Comparison of ENCODE assay signal across 15 cellular contexts in genomic region chr11:65165847-65166317, GRCh38. TPM values are rescaled to one million over a fixed set of nuclear protein-coding genes. Genes with fewer than 3 reads are reported as not detected.
A peak's percentile ranks its signal among the peaks of the same experiment; 100 is the strongest.
DNase-seq lines count a peak whose midpoint lies in the region; TF ChIP-seq lines count a peak whose summit lies in the region.
"Had no signal": no experiment of that assay in that cellular context is flagged by ENCODE, and none has a peak within 500 bp of the region (broad histone marks: within the 10 kb centered on the region; RNA-seq: fewer than 3 reads in every experiment).

No MANE protein-coding gene starts in this region.

- 41 to 42% methylated on average over 22 of the region's 22 CpGs for WGBS in esophagus squamous epithelium, 2 donors

- no peaks in the 10 kb centered on the region for H3K9me3 Mint-ChIP-seq in neural progenitor cell
- H3K9me3 Mint-ChIP-seq: activated naive CD8-positive, alpha-beta T cell treated with anti-CD3 and anti-CD28 coated beads, Interleukin-2, amount 10 ng/mL, durations not matched to agents 7 days and 5 days had no signal

- peaks cover 3% of the 10 kb centered on the region for H3F3A ChIP-seq in neural progenitor cell (ENCODE audit: low read depth)

- H3K4me1 Mint-ChIP-seq in neural progenitor cell: peaks cover 5% of the 10 kb centered on the region

- H3K79me2 ChIP-seq in neural progenitor cell (ENCODE audit: low read depth): no peaks in the 10 kb centered on the region

- H3K4me3 ChIP-seq in esophagus squamous epithelium (peak overlapping the region; percentile 10 to 33 (median 24)), neural progenitor cell (no peak overlapping the region), uterus (peak overlapping the region in 1 of 2 donors; percentile 19)
- H3K4me3 ChIP-seq: lung had no signal

- no peaks in the 10 kb centered on the region for H3K36me3 Mint-ChIP-seq in neural progenitor cell
- H3K36me3 Mint-ChIP-seq: activated naive CD8-positive, alpha-beta T cell treated with anti-CD3 and anti-CD28 coated beads, Interleukin-2, amount 10 ng/mL, durations not matched to agents 7 days and 5 days had no signal

- TF ChIP-seq CTCF in esophagus squamous epithelium (IDR thresholded peaks at IDR 0.05) (no peak), neural progenitor cell (IDR thresholded peaks at IDR 0.05) (no peak), uterus (IDR thresholded peaks at IDR 0.05) (no peak)

- H4K20me1 ChIP-seq in neural progenitor cell (ENCODE audit: low read depth): no peaks in the 10 kb centered on the region

- H3K27me3 Mint-ChIP-seq in neural progenitor cell (ENCODE audit: insufficient read depth, low read depth): peaks cover 3% of the 10 kb centered on the region

- H3K36me3 ChIP-seq in esophagus squamous epithelium (no peaks in the 10 kb centered on the region), neural progenitor cell (no peaks in the 10 kb centered on the region), uterus (no peaks in the 10 kb centered on the region)

- TF ChIP-seq POLR2A in esophagus squamous epithelium (IDR thresholded peaks at IDR 0.05) (no peak), uterus (IDR thresholded peaks at IDR 0.05) (no peak)

- H3K4me2 ChIP-seq in neural progenitor cell: no peak overlapping the region

- intact Hi-C loops in esophagus squamous epithelium (cut with DNase I): no loop called here
- intact Hi-C loops in uterus (cut with DNase I; ENCODE audit: low total_unique reads): no loop called here

- H3K27ac ChIP-seq in esophagus squamous epithelium (peak overlapping the region in 2 of 4 donors; percentile 16 to 36), neural progenitor cell (no peak overlapping the region), uterus (peak overlapping the region; percentile 10 to 49)
- H3K27ac ChIP-seq: 22Rv1, HL-60 had no signal

- H3K27me3 ChIP-seq in esophagus squamous epithelium (peaks cover 0 to 2% (median 0%) of the 10 kb centered on the region in 4 donors), neural progenitor cell (no peaks in the 10 kb centered on the region), uterus (no peaks in the 10 kb centered on the region)

- peak overlapping the region; percentile 2 for H3K27ac Mint-ChIP-seq in neural progenitor cell
- H3K27ac Mint-ChIP-seq: activated naive CD8-positive, alpha-beta T cell treated with anti-CD3 and anti-CD28 coated beads, Interleukin-2, amount 10 ng/mL, durations not matched to agents 7 days and 5 days had no signal

- H2AFZ ChIP-seq in neural progenitor cell (replicated peaks): peak overlapping the region; percentile 59

- H3K9ac ChIP-seq in neural progenitor cell: no peak overlapping the region

- peak; percentile 10 for DNase-seq in DMS153 treated with DMSO at 0.1 percent for 48 hours (lab: John Stamatoyannopoulos, UW; ENCODE audit: unreplicated experiment)
- no peak for DNase-seq in DMS153 (lab: John Stamatoyannopoulos, UW)
- no peak for DNase-seq in esophagus squamous epithelium (lab: John Stamatoyannopoulos, UW)
- no peak for DNase-seq in neural progenitor cell (ENCODE audit: low spot score)
- no peak for DNase-seq in uterus
- no peak for DNase-seq in SIG-M5 treated with dmso at 0.1 percent for 504 hours (lab: John Stamatoyannopoulos, UW; ENCODE audit: unreplicated experiment)
- no peak for DNase-seq in activated CD4-positive, alpha-beta T cell treated with anti-CD3 and anti-CD28 coated beads, Interleukin-2, amount 50 U/mL, for 48 hours
- no peak for DNase-seq in activated CD8-positive, alpha-beta memory T cell treated with anti-CD3 and anti-CD28 coated beads for 24 hours
- DNase-seq: activated naive CD8-positive, alpha-beta T cell treated with anti-CD3 and anti-CD28 coated beads, Interleukin-2, amount 10 ng/mL, durations not matched to agents 7 days and 5 days; NCI-H446 treated with DMSO at 0.1 percent for 48 hours had no signal

- no peak overlapping the region for H3K4me3 Mint-ChIP-seq in neural progenitor cell
- H3K4me3 Mint-ChIP-seq: activated naive CD8-positive, alpha-beta T cell treated with anti-CD3 and anti-CD28 coated beads, Interleukin-2, amount 10 ng/mL, durations not matched to agents 7 days and 5 days had no signal

- H3K4me1 ChIP-seq in esophagus squamous epithelium (peaks cover 0 to 6% (median 4%) of the 10 kb centered on the region in 3 donors), neural progenitor cell (no peaks in the 10 kb centered on the region), uterus (no peaks in the 10 kb centered on the region)

- no peaks in the 10 kb centered on the region for H3K9me3 ChIP-seq in esophagus squamous epithelium
- H3K9me3 ChIP-seq in neural progenitor cell (ENCODE audit: low read depth): no peaks in the 10 kb centered on the region
- H3K9me3 ChIP-seq in uterus: no peaks in the 10 kb centered on the region

RNA-seq across cellular contexts. Expression of gene SPDYC, which starts 4.2 kb away (rescaled TPM):
- not detected for total RNA-seq in esophagus squamous epithelium
- not detected in 2 replicates for total RNA-seq in neural progenitor cell (ENCODE audit: low replicate concordance)
- total RNA-seq in uterus: not detected
- total RNA-seq: activated naive CD8-positive, alpha-beta T cell treated with anti-CD3 and anti-CD28 coated beads, Interleukin-2, amount 10 ng/mL, durations not matched to agents 7 days and 5 days; lung; subcutaneous adipose tissue; T-helper 2 cell treated with Interferon-gamma antibody and Interleukin-4, amounts not matched to agents 100 ng/mL and 5 ng/mL, for 36 hours had no signal

RNA-seq across cellular contexts. Expression of gene CAPN1, which starts 15.8 kb away (rescaled TPM):
- total RNA-seq in esophagus squamous epithelium: 100 to 1,000 TPM; 225 to 696 (median 354) TPM
- 24.3 and 57.3 TPM in 2 replicates for total RNA-seq in neural progenitor cell (ENCODE audit: low replicate concordance)
- total RNA-seq in uterus: 100 to 1,000 TPM; 122 to 174 (median 157) TPM

RNA-seq across cellular contexts. Expression of gene SYVN1, which starts 31.6 kb away (rescaled TPM):
- total RNA-seq in esophagus squamous epithelium: 10 to 100 TPM; 20.4 to 39.3 (median 26.9) TPM
- total RNA-seq in neural progenitor cell (ENCODE audit: low replicate concordance): 7.2 and 12.0 TPM in 2 replicates
- 10 to 100 TPM; 34.7 to 88.8 (median 60.5) TPM for total RNA-seq in uterus

RNA-seq across cellular contexts. Expression of gene MRPL49, which starts 43.8 kb away (rescaled TPM):
- 10 to 100 TPM; 68.1 to 76.2 (median 72.0) TPM for total RNA-seq in esophagus squamous epithelium
- total RNA-seq in neural progenitor cell (ENCODE audit: low replicate concordance): 38.3 and 57.5 TPM in 2 replicates
- 10 to 100 TPM; 27.6 to 69.2 (median 57.8) TPM for total RNA-seq in uterus

RNA-seq across cellular contexts. Expression of gene FAU, which starts 43.9 kb away (rescaled TPM):
- 100 to 1,000 TPM; 436 to 777 (median 528) TPM for total RNA-seq in esophagus squamous epithelium
- total RNA-seq in neural progenitor cell (ENCODE audit: low replicate concordance): 227 and 288 TPM in 2 replicates
- 1,000 to 10,000 TPM in 3 of 4 donors, 100 to 1,000 TPM in 1; 161 to 5,220 (median 1,903) TPM for total RNA-seq in uterus
